ENCODE assay signal across 19 cellular contexts in genomic region chr3:187507266-187507665, GRCh38.
"Had no signal": no experiment of that assay in that cellular context is flagged by ENCODE, and none has a peak within 500 bp of the region (broad histone marks: within the 10 kb centered on the region; RNA-seq: fewer than 3 reads in every experiment).

No MANE protein-coding gene starts in this region.

- DNase-seq: activated CD4-positive, alpha-beta T cell treated with anti-CD3 and anti-CD28 coated beads for 1 hour; activated effector memory CD4-positive, alpha-beta T cell treated with anti-CD3 and anti-CD28 coated beads, Interleukin-2, amount 50 U/mL, for 16 hours; activated T-cell treated with anti-CD3 and anti-CD28 coated beads, Interleukin-2, amount 50 U/mL, for 72 hours; adrenal gland; gastrocnemius medialis; heart left ventricle; kidney; left lung; right cardiac atrium; stimulated activated CD4-positive, alpha-beta T cell treated with anti-CD3 and anti-CD28 coated beads, Interleukin-2, amount 100 ng/mL, for 24 hours; stimulated activated naive CD8-positive, alpha-beta T cell treated with anti-CD3 and anti-CD28 coated beads, Interleukin-15, Interleukin-2, amounts not matched to agents 100 U/mL and 50 U/mL, for 24 hours; substantia nigra; T-helper 1 cell; T1000; transverse colon had no signal

- H3K9me3 Mint-ChIP-seq: neural crest cell had no signal

- H3K27ac Mint-ChIP-seq: activated naive CD4-positive, alpha-beta T cell treated with anti-CD3 and anti-CD28 coated beads, Interleukin-2, amount 50 U/mL, for 24 hours; activated T-cell treated with anti-CD3 and anti-CD28 coated beads, Interleukin-2, amount 50 U/mL, for 72 hours had no signal

- H3K4me3 Mint-ChIP-seq: activated naive CD4-positive, alpha-beta T cell treated with anti-CD3 and anti-CD28 coated beads, Interleukin-2, amount 50 U/mL, for 24 hours; activated T-cell treated with anti-CD3 and anti-CD28 coated beads, Interleukin-2, amount 50 U/mL, for 72 hours; neural crest cell had no signal

- H3K36me3 ChIP-seq: adrenal gland, cardiac muscle cell, gastrocnemius medialis, heart left ventricle, left lung, prostate gland, transverse colon had no signal

- H3K27ac ChIP-seq: adrenal gland, cardiac muscle cell, gastrocnemius medialis, heart left ventricle, left lung, prostate gland, transverse colon had no signal

- H3K4me1 Mint-ChIP-seq: activated naive CD4-positive, alpha-beta T cell treated with anti-CD3 and anti-CD28 coated beads, Interleukin-2, amount 50 U/mL, for 24 hours; neural crest cell had no signal

- H3K36me3 Mint-ChIP-seq: activated naive CD4-positive, alpha-beta T cell treated with anti-CD3 and anti-CD28 coated beads, Interleukin-2, amount 50 U/mL, for 24 hours had no signal

- ATAC-seq: activated T-cell treated with anti-CD3 and anti-CD28 coated beads, Interleukin-2, amount 50 U/mL, for 72 hours; gastrocnemius medialis; heart left ventricle; left lung; right cardiac atrium; stimulated activated naive CD8-positive, alpha-beta T cell treated with anti-CD3 and anti-CD28 coated beads, Interleukin-15, Interleukin-2, amounts not matched to agents 100 U/mL and 50 U/mL, for 24 hours had no signal

- H3K9me3 ChIP-seq: adrenal gland, gastrocnemius medialis, prostate gland, transverse colon had no signal

- FAIRE-seq: kidney had no signal

- H3K27me3 ChIP-seq: adrenal gland, cardiac muscle cell, gastrocnemius medialis, heart left ventricle, left lung, transverse colon had no signal

- H3K4me1 ChIP-seq: adrenal gland, gastrocnemius medialis, heart left ventricle, left lung, prostate gland, transverse colon had no signal

- H3K4me3 ChIP-seq: adrenal gland, cardiac muscle cell, gastrocnemius medialis, heart left ventricle, left lung, prostate gland, transverse colon had no signal
